Comparison of ENCODE assay signal across 9 cellular contexts in genomic region chr2:203532957-203533695, GRCh38. TPM values are rescaled to one million over a fixed set of nuclear protein-coding genes. Genes with fewer than 3 reads are reported as not detected.
A peak's percentile ranks its signal among the peaks of the same experiment; 100 is the strongest.
DNase-seq lines count a peak whose midpoint lies in the region; FAIRE-seq and TF ChIP-seq lines count a peak whose summit lies in the region.
"Had no signal": no experiment of that assay in that cellular context is flagged by ENCODE, and none has a peak within 500 bp of the region (broad histone marks: within the 10 kb centered on the region; RNA-seq: fewer than 3 reads in every experiment).

No MANE protein-coding gene starts in this region.

- H3K27me3 ChIP-seq in adrenal gland: no peaks in the 10 kb centered on the region
- no peaks in the 10 kb centered on the region for H3K27me3 ChIP-seq in subcutaneous abdominal adipose tissue (ENCODE audit: control insufficient read depth in 5 of 5, insufficient read depth in 4 of 5, low read length in 5 of 5)

- peak overlapping the region in 3 of 5 donors; percentile 20 to 57 (median 40) for H3K9ac ChIP-seq in subcutaneous abdominal adipose tissue (ENCODE audit: low read length in 5 of 5)

- no peak for DNase-seq in activated naive CD4-positive, alpha-beta T cell treated with Interleukin-2 at 50 U/mL for 16 hours
- DNase-seq in adrenal gland (peak in 6 of 7 donors; percentile 21 to 59 (median 27)), hippocampal formation (lab: John Stamatoyannopoulos, UW) (no peak), RPMI8226 (no peak), UCSD-AML1 (lab: John Stamatoyannopoulos, UW; ENCODE audit: unreplicated experiment) (no peak)
- DNase-seq: activated naive CD8-positive, alpha-beta T cell treated with anti-CD3 and anti-CD28 coated beads, Interleukin-2, amount 10 ng/mL, durations not matched to agents 7 days and 5 days had no signal

- 12 to 18% (median 17%) methylated on average over 7 of the region's 7 CpGs for WGBS in adrenal gland, 4 donors

- intact Hi-C loops in adrenal gland (cut with DNase I): no loop called here

- peak overlapping the region in 2 of 5 donors; percentile 10 to 94 for H3K27ac ChIP-seq in adrenal gland
- peak overlapping the region; percentile 60 for H3K27ac ChIP-seq in subcutaneous abdominal adipose tissue (ENCODE audit: low read depth, low read length)

- no peaks in the 10 kb centered on the region for H3K36me3 Mint-ChIP-seq in activated naive CD4-positive, alpha-beta T cell treated with anti-CD3 and anti-CD28 coated beads, Interleukin-2, amount 50 U/mL, for 24 hours

- H3K27me3 Mint-ChIP-seq in activated naive CD4-positive, alpha-beta T cell treated with anti-CD3 and anti-CD28 coated beads, Interleukin-2, amount 50 U/mL, for 24 hours: peaks cover 8% of the 10 kb centered on the region

- H3K27ac Mint-ChIP-seq in activated naive CD4-positive, alpha-beta T cell treated with anti-CD3 and anti-CD28 coated beads, Interleukin-2, amount 50 U/mL, for 24 hours: peak overlapping the region; percentile 73
- H3K27ac Mint-ChIP-seq: activated naive CD8-positive, alpha-beta T cell treated with anti-CD3 and anti-CD28 coated beads, Interleukin-2, amount 10 ng/mL, durations not matched to agents 7 days and 5 days had no signal

- H3K4me1 ChIP-seq in adrenal gland (replicated peaks in 1 of 2) (peaks cover 9 to 29% of the 10 kb centered on the region in 2 donors), subcutaneous abdominal adipose tissue (ENCODE audit: control insufficient read depth in 5 of 5, insufficient read depth in 5 of 5, low read length in 5 of 5) (peaks cover 0 to 30% (median 20%) of the 10 kb centered on the region in 5 donors)

- H3K4me1 Mint-ChIP-seq in activated naive CD4-positive, alpha-beta T cell treated with anti-CD3 and anti-CD28 coated beads, Interleukin-2, amount 50 U/mL, for 24 hours: peaks cover 44% of the 10 kb centered on the region

- no peak for TF ChIP-seq CTCF in adrenal gland (IDR thresholded peaks at IDR 0.05)

- no peak for TF ChIP-seq POLR2A in adrenal gland (IDR thresholded peaks at IDR 0.05)

- H3K4me3 ChIP-seq in adrenal gland (peak overlapping the region in 3 of 4 donors; percentile 2 to 96 (median 63)), subcutaneous abdominal adipose tissue (ENCODE audit: low read depth in 1 of 5, low read length in 5 of 5) (peak overlapping the region; percentile 81 to 95 (median 83))

- H3K36me3 ChIP-seq in adrenal gland (replicated peaks in 1 of 2) (no peaks in the 10 kb centered on the region), subcutaneous abdominal adipose tissue (ENCODE audit: control insufficient read depth in 5 of 5, insufficient read depth in 5 of 5, low read length in 5 of 5) (no peaks in the 10 kb centered on the region)

- H3K9me3 Mint-ChIP-seq in activated naive CD4-positive, alpha-beta T cell treated with anti-CD3 and anti-CD28 coated beads, Interleukin-2, amount 50 U/mL, for 24 hours: no peaks in the 10 kb centered on the region

- H3K4me3 Mint-ChIP-seq in activated naive CD4-positive, alpha-beta T cell treated with anti-CD3 and anti-CD28 coated beads, Interleukin-2, amount 50 U/mL, for 24 hours: peak overlapping the region; percentile 97

- peak; percentile 86 for FAIRE-seq in islet of Langerhans (lab: Jason Lieb, UNC)

- H3K9me3 ChIP-seq in adrenal gland (replicated peaks in 1 of 3): no peaks in the 10 kb centered on the region
- H3K9me3 ChIP-seq in subcutaneous abdominal adipose tissue (ENCODE audit: control insufficient read depth in 5 of 5, low read length in 5 of 5): no peaks in the 10 kb centered on the region

RNA-seq across cellular contexts. Expression of gene RAPH1, which starts 2.0 kb away (rescaled TPM):
- 10 to 100 TPM; 24.6 to 72.5 (median 34.7) TPM for total RNA-seq in adrenal gland
- 10 to 100 TPM in 1 of 3 donors, 1 to 10 TPM in 2; 4.2 to 11.9 (median 6.3) TPM for polyA plus RNA-seq in adrenal gland

Comparison
In these comparisons a context has a peak if more than half of its experiments do, and no peak if none do; other contexts are left out.
1. DNase-seq: peak in adrenal gland (6 of 7); none in activated naive CD4-positive, alpha-beta T cell treated with Interleukin-2 at 50 U/mL for 16 hours (single experiment), hippocampal formation (0 of 2), RPMI8226 (single experiment) and UCSD-AML1 (single experiment).